1 cellular context compared by ENCODE assay signal in the genomic region with DNA sequence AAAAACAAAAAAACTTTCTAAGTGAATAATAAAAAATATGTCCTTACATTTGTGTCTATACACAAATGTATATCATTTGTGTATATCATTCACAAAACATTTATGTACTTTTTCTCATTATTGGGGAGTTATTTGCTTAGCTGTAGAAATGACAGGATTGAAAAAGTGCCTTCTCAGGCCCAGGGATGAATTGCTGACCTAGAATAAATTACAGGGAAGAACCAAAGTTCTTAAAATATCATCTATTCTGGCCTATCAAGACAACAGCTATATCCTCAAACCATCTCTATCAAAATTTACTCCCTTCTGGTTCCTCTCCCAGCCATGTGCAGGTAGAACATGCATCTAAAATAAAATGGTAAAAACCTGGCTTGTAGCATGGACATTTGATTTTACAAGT.
TF ChIP-seq lines count a peak whose summit lies in the region.

No MANE protein-coding gene starts in this region.

TF ChIP-seq in K562, 482 proteins besides CTCF, POLR2A, EP300 and RAD21:
- TF ChIP-seq C11orf30 (IDR thresholded peaks at IDR 0.05; ENCODE audit: low read depth) (peak; percentile 28; the same call in 1 of the 2 replicates), ZNF316 (IDR thresholded peaks at IDR 0.05) (peak; percentile 59)
- TF ChIP-seq, protein P1, sequence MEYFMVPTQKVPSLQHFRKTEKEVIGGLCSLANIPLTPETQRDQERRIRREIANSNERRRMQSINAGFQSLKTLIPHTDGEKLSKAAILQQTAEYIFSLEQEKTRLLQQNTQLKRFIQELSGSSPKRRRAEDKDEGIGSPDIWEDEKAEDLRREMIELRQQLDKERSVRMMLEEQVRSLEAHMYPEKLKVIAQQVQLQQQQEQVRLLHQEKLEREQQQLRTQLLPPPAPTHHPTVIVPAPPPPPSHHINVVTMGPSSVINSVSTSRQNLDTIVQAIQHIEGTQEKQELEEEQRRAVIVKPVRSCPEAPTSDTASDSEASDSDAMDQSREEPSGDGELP (CRISPR knock-in tag; IDR thresholded peaks at IDR 0.05; ENCODE audit: borderline replicate concordance), result no peak
